In the genomic region with DNA sequence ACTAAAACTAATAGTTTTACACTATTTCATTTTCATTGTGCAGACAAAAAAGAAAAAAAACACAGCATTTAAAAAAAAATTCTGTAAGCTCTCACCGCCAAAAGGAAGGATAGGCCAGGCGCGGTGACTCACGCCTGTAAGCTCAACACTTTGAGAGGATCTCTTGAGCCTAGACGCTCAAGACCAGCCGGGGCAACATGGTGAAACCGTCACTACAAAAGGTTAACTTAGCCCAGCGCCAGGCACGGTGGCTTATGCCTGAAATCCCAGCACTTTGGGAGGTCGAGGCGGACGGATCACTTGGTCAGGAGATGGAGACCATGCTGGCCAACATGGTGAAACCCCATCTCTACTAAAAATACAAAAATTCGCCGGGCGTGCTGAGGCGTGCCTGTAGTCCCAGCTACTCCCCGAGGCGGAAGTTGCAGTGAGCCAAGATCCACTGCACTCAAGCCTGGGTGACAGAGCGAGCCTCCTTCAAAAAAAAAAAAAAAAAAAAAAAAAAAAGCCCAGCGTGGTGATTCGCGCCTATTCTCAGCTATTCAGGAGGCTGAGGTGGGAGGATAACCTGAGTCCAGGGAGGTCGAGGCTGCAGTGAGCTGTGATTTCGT, we compare ENCODE assay signal across 7 cellular contexts. TPM values are rescaled to one million over a fixed set of nuclear protein-coding genes. Genes with fewer than 3 reads are reported as not detected.
DNase-seq lines count a peak whose midpoint lies in the region; ATAC-seq and TF ChIP-seq lines count a peak whose summit lies in the region.

No MANE protein-coding gene starts in this region.

- peak; percentile 56 for DNase-seq in GOT3 (lab: John Stamatoyannopoulos, UW)
- peak; percentile 72 for DNase-seq in NOMO-1 treated with dmso at 0.1 percent for 144 hours (lab: John Stamatoyannopoulos, UW; ENCODE audit: unreplicated experiment)
- peak; percentile 64 for DNase-seq in activated T-cell treated with anti-CD3 and anti-CD28 coated beads, Interleukin-2, amount 50 U/mL, for 24 hours
- peak; percentile 91 for DNase-seq in fibroblast of villous mesenchyme (ENCODE audit: low read depth)
- no peak for DNase-seq in progenitor cell of endocrine pancreas (ENCODE audit: low spot score, unreplicated experiment)
- no peak for DNase-seq in GM19240 (ENCODE audit: insufficient read length, low spot score)

- H3K36me3 Mint-ChIP-seq in activated T-cell treated with anti-CD3 and anti-CD28 coated beads, Interleukin-2, amount 50 U/mL, for 24 hours (ENCODE audit: low read depth) = peaks cover 17% of the 10 kb centered on the region
- peaks cover 11% of the 10 kb centered on the region for H3K36me3 Mint-ChIP-seq in progenitor cell of endocrine pancreas (ENCODE audit: insufficient read depth)

- peak overlapping the region; percentile 98 for H3K27ac Mint-ChIP-seq in activated T-cell treated with anti-CD3 and anti-CD28 coated beads, Interleukin-2, amount 50 U/mL, for 24 hours
- peak overlapping the region; percentile 100 for H3K27ac Mint-ChIP-seq in progenitor cell of endocrine pancreas

- peak overlapping the region; percentile 91 for H3K4me3 Mint-ChIP-seq in activated T-cell treated with anti-CD3 and anti-CD28 coated beads, Interleukin-2, amount 50 U/mL, for 24 hours
- H3K4me3 Mint-ChIP-seq in progenitor cell of endocrine pancreas (ENCODE audit: low read depth) = peak overlapping the region; percentile 84

- H3K9me3 Mint-ChIP-seq in activated T-cell treated with anti-CD3 and anti-CD28 coated beads, Interleukin-2, amount 50 U/mL, for 24 hours = no peaks in the 10 kb centered on the region
- H3K9me3 Mint-ChIP-seq in progenitor cell of endocrine pancreas (ENCODE audit: low read depth) = peaks cover 5% of the 10 kb centered on the region

- peak overlapping the region; percentile 90 for H3K4me3 ChIP-seq in fibroblast of villous mesenchyme (ENCODE audit: low read depth, low read length)

- no peak for TF ChIP-seq CTCF in fibroblast of villous mesenchyme (IDR thresholded peaks at IDR 0.05; ENCODE audit: insufficient read depth, low read depth, low read length)
- TF ChIP-seq CTCF in progenitor cell of endocrine pancreas (IDR thresholded peaks at IDR 0.05; ENCODE audit: unreplicated experiment) = no peak

- H3K4me1 Mint-ChIP-seq in activated T-cell treated with anti-CD3 and anti-CD28 coated beads, Interleukin-2, amount 50 U/mL, for 24 hours (ENCODE audit: low read depth) = peaks cover 37% of the 10 kb centered on the region
- H3K4me1 Mint-ChIP-seq in progenitor cell of endocrine pancreas (ENCODE audit: low read depth) = peaks cover 13% of the 10 kb centered on the region

- no peaks in the 10 kb centered on the region for H3K27me3 Mint-ChIP-seq in activated T-cell treated with anti-CD3 and anti-CD28 coated beads, Interleukin-2, amount 50 U/mL, for 24 hours
- H3K27me3 Mint-ChIP-seq in progenitor cell of endocrine pancreas = no peaks in the 10 kb centered on the region

- ATAC-seq in HG03342 (IDR thresholded peaks at IDR 0.05; ENCODE audit: unreplicated experiment) = no peak

RNA-seq across cellular contexts. Expression of a gene that starts 14.3 kb away (rescaled TPM):
- total RNA-seq in fibroblast of villous mesenchyme (25.4 and 30.2 TPM in 2 replicates), progenitor cell of endocrine pancreas (55.8 and 58.0 TPM in 2 replicates)

RNA-seq across cellular contexts. Expression of a gene that starts 25.7 kb away (rescaled TPM):
- 1.3 and 1.9 TPM in 2 replicates for total RNA-seq in fibroblast of villous mesenchyme
- 2.4 and 3.5 TPM in 2 replicates for total RNA-seq in progenitor cell of endocrine pancreas

Comparison
In these comparisons a context has a peak if more than half of its experiments do, and no peak if none do; other contexts are left out.
1. DNase-seq: peak in GOT3 (single experiment), NOMO-1 treated with dmso at 0.1 percent for 144 hours (single experiment), activated T-cell treated with anti-CD3 and anti-CD28 coated beads, Interleukin-2, amount 50 U/mL, for 24 hours (single experiment) and fibroblast of villous mesenchyme (single experiment); none in progenitor cell of endocrine pancreas (single experiment) and GM19240 (single experiment).